In genomic region chr10:71597821-71598498, GRCh38 we compare ENCODE assay signal across 10 cellular contexts.
DNase-seq lines count a peak whose midpoint lies in the region; ATAC-seq and TF ChIP-seq lines count a peak whose summit lies in the region.
"Had no signal": no experiment of that assay in that cellular context is flagged by ENCODE, and none has a peak within 500 bp of the region (broad histone marks: within the 10 kb centered on the region; RNA-seq: fewer than 3 reads in every experiment).

No MANE protein-coding gene starts in this region.

- H3K27me3 Mint-ChIP-seq in activated naive CD8-positive, alpha-beta T cell treated with anti-CD3 and anti-CD28 coated beads, Interleukin-2, amount 50 U/mL, for 24 hours: no peaks in the 10 kb centered on the region

- peaks cover 43% of the 10 kb centered on the region for H3K4me1 Mint-ChIP-seq in activated naive CD8-positive, alpha-beta T cell treated with anti-CD3 and anti-CD28 coated beads, Interleukin-2, amount 50 U/mL, for 24 hours

- no peaks in the 10 kb centered on the region for H3K9me3 ChIP-seq in adrenal gland (replicated peaks in 1 of 3)
- H3K9me3 ChIP-seq: SJSA1 had no signal

- ATAC-seq in left colon: peak; percentile 73
- ATAC-seq in HG02973 (IDR thresholded peaks at IDR 0.05; ENCODE audit: unreplicated experiment): no peak
- no peak for ATAC-seq in HG02870 (IDR thresholded peaks at IDR 0.05; ENCODE audit: unreplicated experiment)
- no peak for ATAC-seq in activated naive CD8-positive, alpha-beta T cell treated with anti-CD3 and anti-CD28 coated beads, Interleukin-2, amount 50 U/mL, for 24 hours

- intact Hi-C loops in adrenal gland (cut with DNase I): no loop called here
- intact Hi-C loops in left colon (cut with DNase I, micrococcal nuclease): no loop called here

- H3K27ac Mint-ChIP-seq in activated naive CD8-positive, alpha-beta T cell treated with anti-CD3 and anti-CD28 coated beads, Interleukin-2, amount 50 U/mL, for 24 hours: no peak overlapping the region

- peak in 1 of 2 donors; percentile 48 for TF ChIP-seq POLR2A in adrenal gland (IDR thresholded peaks at IDR 0.05)

- TF ChIP-seq CTCF in HL-60 (IDR thresholded peaks at IDR 0.05; ENCODE audit: insufficient read depth, low read length): no peak
- TF ChIP-seq CTCF in adrenal gland (IDR thresholded peaks at IDR 0.05): no peak

- peaks cover 19 to 22% of the 10 kb centered on the region in 2 donors for H3K4me1 ChIP-seq in adrenal gland (replicated peaks in 1 of 2)

- no peaks in the 10 kb centered on the region for H3K36me3 Mint-ChIP-seq in activated naive CD8-positive, alpha-beta T cell treated with anti-CD3 and anti-CD28 coated beads, Interleukin-2, amount 50 U/mL, for 24 hours (ENCODE audit: low read depth)

- H3K9me3 Mint-ChIP-seq in activated naive CD8-positive, alpha-beta T cell treated with anti-CD3 and anti-CD28 coated beads, Interleukin-2, amount 50 U/mL, for 24 hours: no peaks in the 10 kb centered on the region

- no peak overlapping the region for H3K4me3 ChIP-seq in HL-60 (replicated peaks; ENCODE audit: insufficient read depth, low read length)
- H3K4me3 ChIP-seq in adrenal gland: no peak overlapping the region
- H3K4me3 ChIP-seq: SJSA1 had no signal

- H3K27ac ChIP-seq in HL-60 (replicated peaks): peak overlapping the region; percentile 66
- H3K27ac ChIP-seq in adrenal gland: peak overlapping the region; percentile 65 to 93 (median 86)
- H3K27ac ChIP-seq in temporal lobe (ENCODE audit: low read depth, low read length): peak overlapping the region; percentile 77
- H3K27ac ChIP-seq: SJSA1 had no signal

- 28 to 59% (median 38%) methylated on average over 3 to 12 of the region's 12 CpGs for WGBS in adrenal gland, 4 donors

- H3K27me3 ChIP-seq in HL-60 (ENCODE audit: insufficient read depth, poor library complexity, severe bottlenecking) (no peaks in the 10 kb centered on the region), adrenal gland (no peaks in the 10 kb centered on the region)
- H3K27me3 ChIP-seq: SJSA1 had no signal

- no peak overlapping the region for H3K4me3 Mint-ChIP-seq in activated naive CD8-positive, alpha-beta T cell treated with anti-CD3 and anti-CD28 coated beads, Interleukin-2, amount 50 U/mL, for 24 hours

- H3K36me3 ChIP-seq in adrenal gland (replicated peaks in 1 of 2): no peaks in the 10 kb centered on the region
- H3K36me3 ChIP-seq: SJSA1 had no signal

- peak; percentile 65 to 85 for DNase-seq in HL-60 (ENCODE audit: low read depth in 1 of 2, low spot score in 1 of 2)
- peak; percentile 76 to 94 (median 91) for DNase-seq in adrenal gland
- DNase-seq in left colon: peak in 1 of 2 donors; percentile 39
- no peak for DNase-seq in stimulated activated naive CD4-positive, alpha-beta T cell (lab: John Stamatoyannopoulos, UW)
- DNase-seq in activated naive CD8-positive, alpha-beta T cell treated with anti-CD3 and anti-CD28 coated beads, Interleukin-2, amount 50 U/mL, for 24 hours: no peak
- DNase-seq: stimulated activated CD4-positive, alpha-beta T cell treated with anti-CD3 and anti-CD28 coated beads, Interleukin-2, amount 100 ng/mL, for 24 hours had no signal

Comparison
In these comparisons a context has a peak if more than half of its experiments do, and no peak if none do; other contexts are left out.
1. DNase-seq: peak in HL-60 (2 of 2) and adrenal gland (7 of 7); none in stimulated activated naive CD4-positive, alpha-beta T cell (0 of 6) and activated naive CD8-positive, alpha-beta T cell treated with anti-CD3 and anti-CD28 coated beads, Interleukin-2, amount 50 U/mL, for 24 hours (single experiment).
2. Peak in every context shown above with its lines, with median percentiles within 50 percentile points of each other: H3K27ac ChIP-seq.